Comparison of ENCODE assay signal across 30 cellular contexts in genomic region chr6:75171581-75172360, GRCh38. TPM values are rescaled to one million over a fixed set of nuclear protein-coding genes. Genes with fewer than 3 reads are reported as not detected.
DNase-seq lines count a peak whose midpoint lies in the region; ATAC-seq, FAIRE-seq and TF ChIP-seq lines count a peak whose summit lies in the region.
"Had no signal": no experiment of that assay in that cellular context is flagged by ENCODE, and none has a peak within 500 bp of the region (broad histone marks: within the 10 kb centered on the region; RNA-seq: fewer than 3 reads in every experiment).

No MANE protein-coding gene starts in this region.

- no peak for TF ChIP-seq POLR2A in gastroesophageal sphincter (IDR thresholded peaks at IDR 0.05)

- FAIRE-seq in small intestine (lab: Jason Lieb, UNC): peak; percentile 36
- FAIRE-seq: pancreas had no signal

- H3K27me3 ChIP-seq in GM23248 (replicated peaks; ENCODE audit: insufficient read depth) (no peaks in the 10 kb centered on the region), gastroesophageal sphincter (no peaks in the 10 kb centered on the region), small intestine (ENCODE audit: control insufficient read depth in 2 of 2, insufficient read depth in 2 of 2, low read length in 2 of 2) (no peaks in the 10 kb centered on the region), foreskin keratinocyte (no peaks in the 10 kb centered on the region)
- H3K27me3 ChIP-seq: pancreas had no signal

- DNase-seq in GM23248 (peak; percentile 41), dermis blood vessel endothelial cell (peak; percentile 17), small intestine (no peak), foreskin keratinocyte (no peak), AML-193 (lab: John Stamatoyannopoulos, UW) (no peak), EL (no peak)
- DNase-seq: activated CD4-positive, alpha-beta memory T cell treated with anti-CD3 and anti-CD28 coated beads, Interleukin-2, amount 10 ng/mL, durations not matched to agents 7 days and 5 days; activated CD4-positive, alpha-beta T cell treated with anti-CD3 and anti-CD28 coated beads for 1 hour; activated effector memory CD4-positive, alpha-beta T cell treated with Interleukin-2 at 50 U/mL for 16 hours; activated naive CD8-positive, alpha-beta T cell treated with anti-CD3 and anti-CD28 coated beads, Interleukin-2, amount 10 ng/mL, durations not matched to agents 7 days and 5 days; Calu3; DMS79 treated with DMSO at 0.1 percent for 48 hours; erythroblast; glutamatergic neuron; islet precursor cell; Kasumi-1; MV-4-11; natural killer cell; NCI-H187 treated with DMSO at 0.1 percent for 48 hours; NCI-H2171 treated with DMSO at 0.1 percent for 48 hours; NCI-H524; pancreas; stimulated activated CD4-positive, alpha-beta T cell treated with anti-CD3 and anti-CD28 coated beads, Interleukin-2, amount 100 ng/mL, for 48 hours; substantia nigra; T-helper 2 cell had no signal

- H3K79me2 ChIP-seq in GM23248 (ENCODE audit: insufficient read depth): peaks cover 74% of the 10 kb centered on the region

- no peak for ATAC-seq in gastroesophageal sphincter
- no peak for ATAC-seq in foreskin keratinocyte
- ATAC-seq in HG03196 (IDR thresholded peaks at IDR 0.05; ENCODE audit: unreplicated experiment): no peak
- ATAC-seq: natural killer cell, pancreas, SK-N-SH treated with all-trans-retinoic acid at 6 μM for 48 hours had no signal

- peaks cover 72% of the 10 kb centered on the region for H3F3A ChIP-seq in GM23248 (ENCODE audit: insufficient read depth)

- H4K20me1 ChIP-seq in GM23248 (ENCODE audit: insufficient read depth): no peaks in the 10 kb centered on the region; the same call in 1 of the 2 replicates

- H3K27ac ChIP-seq in GM23248 (peak overlapping the region; percentile 35), gastroesophageal sphincter (peak overlapping the region in 3 of 4 donors; percentile 0 to 32 (median 26)), small intestine (ENCODE audit: low read depth in 1 of 2, low read length in 1 of 2) (no peak overlapping the region), foreskin keratinocyte (no peak overlapping the region)
- H3K27ac ChIP-seq: HL-60, pancreas had no signal

- TF ChIP-seq EP300 in gastroesophageal sphincter (IDR thresholded peaks at IDR 0.05): no peak

- in situ Hi-C loops in GM23248 (cut with MboI): no loop called here

- H3K4me3 ChIP-seq in GM23248 (no peak overlapping the region), gastroesophageal sphincter (no peak overlapping the region), small intestine (ENCODE audit: low read depth in 1 of 2, low read length in 2 of 2) (no peak overlapping the region)
- H3K4me3 ChIP-seq: pancreas had no signal

- no peaks in the 10 kb centered on the region for H3K9me3 ChIP-seq in GM23248 (ENCODE audit: low read depth)
- H3K9me3 ChIP-seq in gastroesophageal sphincter: no peaks in the 10 kb centered on the region
- no peaks in the 10 kb centered on the region for H3K9me3 ChIP-seq in small intestine (ENCODE audit: control insufficient read depth, low read depth)
- H3K9me3 ChIP-seq: pancreas had no signal

- H3K9me2 ChIP-seq in GM23248 (ENCODE audit: insufficient read depth): no peaks in the 10 kb centered on the region

- peak overlapping the region; percentile 7 for H3K4me2 ChIP-seq in GM23248 (ENCODE audit: unreplicated experiment)

- no peak overlapping the region for H3K9ac ChIP-seq in GM23248

- no peak overlapping the region for H2AFZ ChIP-seq in GM23248

- H3K36me3 ChIP-seq in GM23248 (ENCODE audit: low read depth): peaks cover 99% of the 10 kb centered on the region
- peaks cover 0 to 29% of the 10 kb centered on the region in 2 donors for H3K36me3 ChIP-seq in gastroesophageal sphincter
- no peaks in the 10 kb centered on the region for H3K36me3 ChIP-seq in small intestine (ENCODE audit: control insufficient read depth in 2 of 2, insufficient read depth in 2 of 2, low read length in 2 of 2)
- H3K36me3 ChIP-seq: pancreas had no signal

- peaks cover 38% of the 10 kb centered on the region for H3K4me1 ChIP-seq in GM23248 (ENCODE audit: insufficient read depth)
- peaks cover 9 to 57% (median 13%) of the 10 kb centered on the region in 3 donors for H3K4me1 ChIP-seq in gastroesophageal sphincter
- no peaks in the 10 kb centered on the region for H3K4me1 ChIP-seq in small intestine (ENCODE audit: control insufficient read depth in 2 of 2, insufficient read depth in 1 of 2, low read depth in 1 of 2, low read length in 1 of 2)
- no peaks in the 10 kb centered on the region for H3K4me1 ChIP-seq in foreskin keratinocyte

- WGBS in GM23248 (ENCODE audit: low coverage in 1 of 2, low lambda C conversion rate in 2 of 2, missing lambda C conversion rate in 2 of 2), 2 experiments: 77 to 78% methylated on average over 5 of the region's 5 CpGs
- 44 to 50% methylated on average over 4 to 5 of the region's 5 CpGs for WGBS in gastroesophageal sphincter (ENCODE audit: low coverage in 1 of 2), 2 donors
- WGBS in small intestine, 3 donors: 55 to 77% (median 75%) methylated on average over 5 of the region's 5 CpGs

- TF ChIP-seq CTCF in gastroesophageal sphincter (IDR thresholded peaks at IDR 0.05) (no peak), foreskin keratinocyte (conservative IDR thresholded peaks at IDR 0.05) (no peak)

RNA-seq across cellular contexts. Expression of gene COL12A1, which starts 34.1 kb away (rescaled TPM):
- total RNA-seq in GM23248 (2014; rRNA removed; shearing (Covaris generic)): 1,033 and 1,064 TPM in 2 replicates
- 232 and 253 TPM in 2 replicates for polyA plus RNA-seq in GM23248 (2016; fragmentation: Nextera tagmentation; extraction: Ambion mirVana)
- total RNA-seq in dermis blood vessel endothelial cell: 3.7 and 6.9 TPM in 2 replicates
- 100 to 1,000 TPM; 101 to 560 (median 237) TPM for total RNA-seq in gastroesophageal sphincter
- 10 to 100 TPM in 1 of 3 donors, 1 to 10 TPM in 1, under 1 TPM in 1; 0.67 to 13.2 (median 1.1) TPM for polyA plus RNA-seq in small intestine
- 108 and 119 TPM in 2 replicates for total RNA-seq in foreskin keratinocyte
- polyA plus RNA-seq in foreskin keratinocyte: 27.7 and 36.6 TPM in 2 replicates
- total RNA-seq: activated CD4-positive, alpha-beta memory T cell treated with anti-CD3 and anti-CD28 coated beads, Interleukin-2, amount 10 ng/mL, durations not matched to agents 7 days and 5 days; activated naive CD8-positive, alpha-beta T cell treated with anti-CD3 and anti-CD28 coated beads, Interleukin-2, amount 10 ng/mL, durations not matched to agents 7 days and 5 days had no signal
- polyA plus RNA-seq: CD14-positive monocyte had no signal

Comparison
In these comparisons a context has a peak if more than half of its experiments do, and no peak if none do; other contexts are left out.
1. DNase-seq: peak in GM23248 (single experiment) and dermis blood vessel endothelial cell (single experiment); none in small intestine (single experiment), foreskin keratinocyte (0 of 2), AML-193 (0 of 2) and EL (single experiment).
2. H3K27ac ChIP-seq: peak in GM23248 (single experiment) and gastroesophageal sphincter (3 of 4); none in small intestine (0 of 2) and foreskin keratinocyte (single experiment).
3. RNA of gene COL12A1, which starts 34.1 kb away (total RNA-seq): 1,033 to 1,064 TPM in GM23248, 101 to 560 TPM in gastroesophageal sphincter and 108 to 119 TPM in foreskin keratinocyte; 3.7 to 6.9 TPM in dermis blood vessel endothelial cell; every median in the first group is over 10 times any median in the second.